ENCODE assay signal across 8 cellular contexts in the genomic region with DNA sequence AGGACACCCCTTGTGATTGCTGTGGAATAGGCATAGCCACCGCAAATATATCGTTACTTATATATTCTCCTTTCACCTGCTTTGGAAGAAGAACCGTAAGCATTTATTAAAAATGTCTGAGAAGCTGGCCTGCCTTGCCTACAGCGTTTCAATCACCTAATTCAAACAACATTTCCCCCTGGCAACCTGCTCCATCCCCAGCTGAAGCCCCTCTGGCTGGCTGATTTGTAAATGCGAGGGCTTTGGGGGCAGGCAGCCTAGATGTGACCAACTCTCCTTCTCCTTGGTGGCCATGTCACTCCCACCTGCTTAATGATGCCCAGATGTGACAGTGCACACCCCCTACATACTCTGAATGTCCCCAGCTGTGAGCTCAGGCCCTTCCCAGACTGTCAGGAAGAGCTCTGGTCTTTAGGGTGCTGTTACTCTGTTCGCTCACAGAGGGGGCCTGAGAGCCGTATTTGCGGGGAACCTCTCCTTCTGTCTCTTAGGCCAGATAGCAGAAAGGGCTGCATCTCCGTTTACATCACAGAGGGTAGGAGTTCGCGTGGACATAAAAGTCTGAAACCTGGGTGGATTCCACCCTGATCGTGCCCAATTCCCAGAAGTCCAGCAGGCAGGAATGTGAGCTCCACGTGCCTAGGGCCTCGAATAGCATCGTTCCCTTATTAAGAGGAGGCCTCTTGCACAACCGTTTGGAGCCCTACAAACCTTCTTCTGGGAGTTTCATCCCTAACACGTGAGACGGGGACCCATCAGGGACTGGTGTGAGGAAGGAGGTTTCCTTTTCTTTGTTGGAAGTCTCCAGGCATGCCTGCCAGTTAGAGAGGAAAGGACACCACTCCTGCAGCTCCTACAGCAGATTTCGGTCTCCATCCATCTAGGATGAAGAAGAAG.
A peak's percentile ranks its signal among the peaks of the same experiment; 100 is the strongest.
DNase-seq lines count a peak whose midpoint lies in the region; ATAC-seq and TF ChIP-seq lines count a peak whose summit lies in the region.

No MANE protein-coding gene starts in this region.

- no peaks in the 10 kb centered on the region for H3K9me3 ChIP-seq in MM.1S (replicated peaks; ENCODE audit: insufficient read depth, low read length)

- no peaks in the 10 kb centered on the region for H3K4me1 ChIP-seq in MM.1S (ENCODE audit: low read length)

- H3K27ac ChIP-seq in brain microvascular endothelial cell (no peak overlapping the region), MM.1S (ENCODE audit: low read length) (no peak overlapping the region)

- H3K4me3 ChIP-seq in brain microvascular endothelial cell (ENCODE audit: low read depth, low read length) (no peak overlapping the region), MM.1S (ENCODE audit: low read length) (no peak overlapping the region)

- H3K9me2 ChIP-seq in MM.1S (replicated peaks; ENCODE audit: insufficient read depth, low read length), result no peaks in the 10 kb centered on the region

- H3K4me2 ChIP-seq in MM.1S (ENCODE audit: low read depth, low read length), result no peak overlapping the region

- no peaks in the 10 kb centered on the region for H3K79me2 ChIP-seq in MM.1S (ENCODE audit: low read length)

- ATAC-seq in stimulated activated naive B cell treated with anti-CD40 and anti-IgM and Interleukin-4, amounts not matched to agents 10 μg/mL and 1 μg/mL and 100 μg/mL, for 72 hours (replicated peaks), result peak in 1 of 2 donors; percentile 23

- TF ChIP-seq CTCF in brain microvascular endothelial cell (IDR thresholded peaks at IDR 0.05; ENCODE audit: low read depth, low read length, missing control alignments) (peak; percentile 28), MM.1S (IDR thresholded peaks at IDR 0.05; ENCODE audit: low read length) (no peak)

- H3K9me3 Mint-ChIP-seq in stimulated activated naive B cell treated with anti-CD40 and anti-IgM and Interleukin-4, amounts not matched to agents 10 μg/mL and 1 μg/mL and 100 μg/mL, for 72 hours, result no peaks in the 10 kb centered on the region

- no peaks in the 10 kb centered on the region for H3K36me3 Mint-ChIP-seq in stimulated activated naive B cell treated with anti-CD40 and anti-IgM and Interleukin-4, amounts not matched to agents 10 μg/mL and 1 μg/mL and 100 μg/mL, for 72 hours

- no peak overlapping the region for H3K27ac Mint-ChIP-seq in stimulated activated naive B cell treated with anti-CD40 and anti-IgM and Interleukin-4, amounts not matched to agents 10 μg/mL and 1 μg/mL and 100 μg/mL, for 72 hours

- H4K20me1 ChIP-seq in MM.1S (ENCODE audit: insufficient read depth, low read length), result no peaks in the 10 kb centered on the region

- H3F3A ChIP-seq in MM.1S (ENCODE audit: insufficient read depth, low read length), result no peaks in the 10 kb centered on the region

- in situ Hi-C loops in brain microvascular endothelial cell (cut with HindIII; ENCODE audit: low pct_ligation_motif_present, low sequenced_read_pairs), result no loop called here

- H3K27me3 ChIP-seq in brain microvascular endothelial cell (replicated peaks) (peaks cover 32% of the 10 kb centered on the region), MM.1S (replicated peaks; ENCODE audit: insufficient read depth, low read length) (peaks cover 87% of the 10 kb centered on the region)

- no peak overlapping the region for H3K9ac ChIP-seq in MM.1S (ENCODE audit: low read length)

- peak; percentile 21 for DNase-seq in activated CD4-positive, alpha-beta T cell treated with anti-CD3 and anti-CD28 coated beads for 48 hours
- no peak for DNase-seq in activated CD4-positive, alpha-beta T cell treated with anti-CD3 and anti-CD28 coated beads, Interleukin-2, amount 50 U/mL, for 48 hours
- DNase-seq in NCI-H2171 treated with DMSO at 0.1 percent for 48 hours (lab: John Stamatoyannopoulos, UW) (peak; percentile 25), brain microvascular endothelial cell (no peak), C1 segment of cervical spinal cord (lab: John Stamatoyannopoulos, UW) (no peak), MM.1S (no peak), UCSD-AML1 (lab: John Stamatoyannopoulos, UW; ENCODE audit: unreplicated experiment) (no peak)
- no peak for DNase-seq in stimulated activated naive B cell treated with anti-CD40 and anti-IgM and Interleukin-4, amounts not matched to agents 10 μg/mL and 1 μg/mL and 100 μg/mL, for 72 hours

- H3K36me3 ChIP-seq in brain microvascular endothelial cell (replicated peaks), result no peaks in the 10 kb centered on the region
- no peaks in the 10 kb centered on the region for H3K36me3 ChIP-seq in MM.1S (replicated peaks; ENCODE audit: insufficient read depth, low read length)

- peaks cover 18 to 32% of the 10 kb centered on the region in 2 donors for H3K4me1 Mint-ChIP-seq in stimulated activated naive B cell treated with anti-CD40 and anti-IgM and Interleukin-4, amounts not matched to agents 10 μg/mL and 1 μg/mL and 100 μg/mL, for 72 hours

- H3K4me3 Mint-ChIP-seq in stimulated activated naive B cell treated with anti-CD40 and anti-IgM and Interleukin-4, amounts not matched to agents 10 μg/mL and 1 μg/mL and 100 μg/mL, for 72 hours, result peak overlapping the region; percentile 17 to 65

- peaks cover 3 to 12% of the 10 kb centered on the region in 2 donors for H3K27me3 Mint-ChIP-seq in stimulated activated naive B cell treated with anti-CD40 and anti-IgM and Interleukin-4, amounts not matched to agents 10 μg/mL and 1 μg/mL and 100 μg/mL, for 72 hours

- H2AFZ ChIP-seq in MM.1S (ENCODE audit: low read length), result no peak overlapping the region

Comparison
In these comparisons a context has a peak if more than half of its experiments do, and no peak if none do; other contexts are left out.
1. DNase-seq: peak in activated CD4-positive, alpha-beta T cell treated with anti-CD3 and anti-CD28 coated beads for 48 hours (single experiment) and NCI-H2171 treated with DMSO at 0.1 percent for 48 hours (single experiment); none in activated CD4-positive, alpha-beta T cell treated with anti-CD3 and anti-CD28 coated beads, Interleukin-2, amount 50 U/mL, for 48 hours (0 of 2), brain microvascular endothelial cell (single experiment), stimulated activated naive B cell treated with anti-CD40 and anti-IgM and Interleukin-4, amounts not matched to agents 10 μg/mL and 1 μg/mL and 100 μg/mL, for 72 hours (single experiment), C1 segment of cervical spinal cord (0 of 14), MM.1S (single experiment) and UCSD-AML1 (single experiment).